Comparison of ENCODE assay signal across 1 cellular context in the genomic region with DNA sequence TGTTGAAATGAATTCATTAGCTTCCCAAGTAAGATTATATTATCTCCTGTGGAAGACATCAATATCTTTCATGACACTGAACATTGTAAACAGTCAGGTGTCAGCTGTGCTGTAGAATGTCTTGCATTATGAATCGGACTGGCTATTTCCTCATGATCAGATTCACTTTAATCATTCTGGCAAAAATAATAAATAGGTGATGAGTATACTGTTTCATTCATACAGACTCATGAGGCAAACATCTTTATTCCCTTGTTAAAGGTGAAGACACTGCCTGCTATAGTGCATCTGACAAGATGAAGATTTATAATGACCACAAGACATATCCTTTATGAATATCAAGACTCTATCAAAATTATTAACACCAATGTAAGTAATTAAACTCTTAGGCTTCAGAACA.
TF ChIP-seq lines count a peak whose summit lies in the region.

No MANE protein-coding gene starts in this region.

TF ChIP-seq in GM12878, 131 proteins besides CTCF, POLR2A, EP300 and RAD21:
- no peak for TF ChIP-seq CUX1 (IDR thresholded peaks at IDR 0.05; ENCODE audit: insufficient replicate concordance, low read depth, low read length)
- no peak for TF ChIP-seq KAT2A (conservative IDR thresholded peaks at IDR 0.05; ENCODE audit: control insufficient read depth, low read depth, low read length)
- TF ChIP-seq RB1 (IDR thresholded peaks at IDR 0.05; ENCODE audit: borderline replicate concordance) = no peak
- TF ChIP-seq PKNOX1 (IDR thresholded peaks at IDR 0.05) = no peak
- no peak for TF ChIP-seq SIX5 (IDR thresholded peaks at IDR 0.05; ENCODE audit: low read depth, low read length, severe bottlenecking)
- TF ChIP-seq SMAD5 (IDR thresholded peaks at IDR 0.05; ENCODE audit: low read depth) = no peak
- TF ChIP-seq, protein P1, sequence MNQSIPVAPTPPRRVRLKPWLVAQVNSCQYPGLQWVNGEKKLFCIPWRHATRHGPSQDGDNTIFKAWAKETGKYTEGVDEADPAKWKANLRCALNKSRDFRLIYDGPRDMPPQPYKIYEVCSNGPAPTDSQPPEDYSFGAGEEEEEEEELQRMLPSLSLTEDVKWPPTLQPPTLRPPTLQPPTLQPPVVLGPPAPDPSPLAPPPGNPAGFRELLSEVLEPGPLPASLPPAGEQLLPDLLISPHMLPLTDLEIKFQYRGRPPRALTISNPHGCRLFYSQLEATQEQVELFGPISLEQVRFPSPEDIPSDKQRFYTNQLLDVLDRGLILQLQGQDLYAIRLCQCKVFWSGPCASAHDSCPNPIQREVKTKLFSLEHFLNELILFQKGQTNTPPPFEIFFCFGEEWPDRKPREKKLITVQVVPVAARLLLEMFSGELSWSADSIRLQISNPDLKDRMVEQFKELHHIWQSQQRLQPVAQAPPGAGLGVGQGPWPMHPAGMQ (IDR thresholded peaks at IDR 0.05; ENCODE audit: borderline replicate concordance) = no peak
- no peak for TF ChIP-seq SUPT20H (IDR thresholded peaks at IDR 0.05; ENCODE audit: borderline replicate concordance, control insufficient read depth, low read depth, low read length)
- TF ChIP-seq, protein P2, sequence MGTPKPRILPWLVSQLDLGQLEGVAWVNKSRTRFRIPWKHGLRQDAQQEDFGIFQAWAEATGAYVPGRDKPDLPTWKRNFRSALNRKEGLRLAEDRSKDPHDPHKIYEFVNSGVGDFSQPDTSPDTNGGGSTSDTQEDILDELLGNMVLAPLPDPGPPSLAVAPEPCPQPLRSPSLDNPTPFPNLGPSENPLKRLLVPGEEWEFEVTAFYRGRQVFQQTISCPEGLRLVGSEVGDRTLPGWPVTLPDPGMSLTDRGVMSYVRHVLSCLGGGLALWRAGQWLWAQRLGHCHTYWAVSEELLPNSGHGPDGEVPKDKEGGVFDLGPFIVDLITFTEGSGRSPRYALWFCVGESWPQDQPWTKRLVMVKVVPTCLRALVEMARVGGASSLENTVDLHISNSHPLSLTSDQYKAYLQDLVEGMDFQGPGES (IDR thresholded peaks at IDR 0.05) = no peak
- TF ChIP-seq MEF2B (IDR thresholded peaks at IDR 0.05; ENCODE audit: partially characterized antibody, poor library complexity, severe bottlenecking) = no peak
- TF ChIP-seq DPF2 (IDR thresholded peaks at IDR 0.05) = no peak
- no peak for TF ChIP-seq MEF2A (IDR thresholded peaks at IDR 0.05; ENCODE audit: insufficient read depth, low read depth, low read length)
